9 cellular contexts compared by ENCODE assay signal in genomic region chr11:10134975-10135481, GRCh38.
"Had no signal": no experiment of that assay in that cellular context is flagged by ENCODE, and none has a peak within 500 bp of the region (broad histone marks: within the 10 kb centered on the region; RNA-seq: fewer than 3 reads in every experiment).

No MANE protein-coding gene starts in this region.

- ATAC-seq: HCT116, HepG2 had no signal

- H3K4me1 Mint-ChIP-seq: IgD-negative memory B cell had no signal

- H3K4me3 Mint-ChIP-seq: IgD-negative memory B cell had no signal

- H3K27me3 Mint-ChIP-seq: IgD-negative memory B cell had no signal

- DNase-seq: GM23248, GOT3, H7, KG1 had no signal

- H3K4me3 ChIP-seq: GM23248, HAP-1 had no signal

- H3K9ac ChIP-seq: GM23248 had no signal

- H3K27ac ChIP-seq: GM23248, HL-60 had no signal

- H2AFZ ChIP-seq: GM23248 had no signal

- FAIRE-seq: HepG2 had no signal

- H3K36me3 ChIP-seq: HAP-1 had no signal
